In the genomic region with DNA sequence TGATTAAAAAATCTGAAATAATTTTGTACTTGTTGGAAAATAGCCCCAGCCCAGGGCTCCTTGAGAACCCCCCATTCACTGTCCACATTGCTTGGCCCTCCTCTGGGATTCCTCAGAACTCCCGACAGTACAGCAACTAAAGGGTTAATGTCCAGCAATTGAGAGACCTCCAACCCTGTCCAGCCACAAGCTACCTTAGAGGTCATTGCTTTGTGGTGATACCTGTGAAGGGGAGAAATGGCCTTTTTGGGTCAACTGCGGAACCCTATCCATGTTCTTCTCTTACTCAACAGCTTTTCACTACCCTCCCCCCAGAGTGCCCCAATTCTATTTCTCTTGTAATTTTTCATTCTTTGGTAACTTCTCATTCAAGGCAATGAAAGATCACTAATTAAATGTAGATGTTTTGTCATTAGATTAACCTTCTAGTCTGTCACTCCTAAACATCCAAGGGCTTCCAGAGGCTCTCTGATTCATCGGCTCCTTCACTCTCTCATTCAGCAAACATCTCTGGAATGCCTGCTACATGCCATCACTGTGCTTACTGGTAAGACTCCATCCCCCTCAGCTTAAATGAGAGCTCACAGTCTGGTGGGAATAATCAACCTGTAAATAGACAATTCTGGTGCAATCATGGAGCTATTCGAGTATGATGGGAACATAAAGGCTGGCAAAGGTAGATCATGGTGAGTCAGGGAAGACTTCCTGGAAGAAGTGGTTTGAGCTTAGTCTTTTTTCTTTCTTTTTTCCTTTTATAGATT, we compare ENCODE assay signal across 10 cellular contexts.
DNase-seq lines count a peak whose midpoint lies in the region; ATAC-seq and TF ChIP-seq lines count a peak whose summit lies in the region.
"Had no signal": no experiment of that assay in that cellular context is flagged by ENCODE, and none has a peak within 500 bp of the region (broad histone marks: within the 10 kb centered on the region; RNA-seq: fewer than 3 reads in every experiment).

No MANE protein-coding gene starts in this region.

- peaks cover 20 to 24% of the 10 kb centered on the region in 2 donors for H3K4me1 Mint-ChIP-seq in stimulated activated naive B cell treated with anti-CD40 and anti-IgM and Interleukin-4, amounts not matched to agents 10 μg/mL and 1 μg/mL and 100 μg/mL, for 72 hours
- no peaks in the 10 kb centered on the region for H3K4me1 Mint-ChIP-seq in CD14-positive monocyte
- H3K4me1 Mint-ChIP-seq in activated CD4-positive, alpha-beta T cell treated with anti-CD3 and anti-CD28 coated beads for 36 hours = peaks cover 7% of the 10 kb centered on the region
- H3K4me1 Mint-ChIP-seq: activated B cell treated with CpG ODN at 0.5 μM for 24 hours had no signal

- peak overlapping the region; percentile 34 for H2AFZ ChIP-seq in HCT116 (ENCODE audit: low read depth, low read length, poor library complexity, severe bottlenecking)

- peak; percentile 94 for ATAC-seq in HCT116
- ATAC-seq in stimulated activated naive B cell treated with anti-CD40 and anti-IgM and Interleukin-4, amounts not matched to agents 10 μg/mL and 1 μg/mL and 100 μg/mL, for 72 hours (replicated peaks) = no peak
- ATAC-seq in activated CD4-positive, alpha-beta T cell treated with anti-CD3 and anti-CD28 coated beads for 36 hours = no peak

- POLR2A ChIA-PET in HCT116 (lab: Charles Lee) = interaction anchor here (1.2 to 1.6 kb wide), 2 partner anchors 12 to 24 kb away, joined by 3 to 5 read pairs; no protein-coding TSS in a partner anchor
- POLR2A ChIA-PET in activated CD4-positive, alpha-beta T cell treated with anti-CD3 and anti-CD28 coated beads for 36 hours (lab: Charles Lee) = no interaction called here

- H3K4me2 ChIP-seq in HCT116 (ENCODE audit: low read length) = peak overlapping the region; percentile 59

- RAD21 ChIA-PET in HCT116 (lab: Charles Lee; ENCODE audit: low non-redundant PET in 1 of 2, low total read pairs in 2 of 2, uncharacterized antibody in 2 of 2, unreplicated experiment in 2 of 2) = no interaction called here

- no peaks in the 10 kb centered on the region for H3K9me2 ChIP-seq in HCT116 (ENCODE audit: insufficient read depth)

- no peak for TF ChIP-seq RAD21 in HCT116 (IDR thresholded peaks at IDR 0.05; ENCODE audit: low read depth)

- BruUV-seq in HCT116 (replicated peaks; lab: Mats Ljungman, UMichigan) = no TSS peak

- no peaks in the 10 kb centered on the region for H3K9me3 Mint-ChIP-seq in stimulated activated naive B cell treated with anti-CD40 and anti-IgM and Interleukin-4, amounts not matched to agents 10 μg/mL and 1 μg/mL and 100 μg/mL, for 72 hours
- peaks cover 0 to 4% (median 2%) of the 10 kb centered on the region in 7 donors for H3K9me3 Mint-ChIP-seq in CD14-positive monocyte
- no peaks in the 10 kb centered on the region for H3K9me3 Mint-ChIP-seq in activated CD4-positive, alpha-beta T cell treated with anti-CD3 and anti-CD28 coated beads for 36 hours (ENCODE audit: low read depth)
- H3K9me3 Mint-ChIP-seq: activated B cell treated with CpG ODN at 0.5 μM for 24 hours had no signal

- H3K4me3 Mint-ChIP-seq in stimulated activated naive B cell treated with anti-CD40 and anti-IgM and Interleukin-4, amounts not matched to agents 10 μg/mL and 1 μg/mL and 100 μg/mL, for 72 hours = no peak overlapping the region
- no peak overlapping the region for H3K4me3 Mint-ChIP-seq in CD14-positive monocyte
- no peak overlapping the region for H3K4me3 Mint-ChIP-seq in activated CD4-positive, alpha-beta T cell treated with anti-CD3 and anti-CD28 coated beads for 36 hours
- H3K4me3 Mint-ChIP-seq: activated B cell treated with CpG ODN at 0.5 μM for 24 hours had no signal

- no peak overlapping the region for H3K9ac ChIP-seq in HCT116 (ENCODE audit: low read length)

- TF ChIP-seq CTCF in HCT116 (IDR thresholded peaks at IDR 0.05 in 2 of 3, conservative IDR thresholded peaks at IDR 0.05 in 1 of 3; ENCODE audit: borderline replicate concordance in 1 of 3, insufficient read depth in 1 of 3, low read depth in 2 of 3, low read length in 2 of 3) (no peak), astrocyte of the spinal cord (IDR thresholded peaks at IDR 0.05; ENCODE audit: low read depth, low read length) (no peak), CD14-positive monocyte (IDR thresholded peaks at IDR 0.05) (no peak)

- no peak for TF ChIP-seq POLR2A in HCT116 (IDR thresholded peaks at IDR 0.05; ENCODE audit: borderline replicate concordance, extremely low read depth, insufficient read depth, insufficient read length)

- H3K36me3 Mint-ChIP-seq in stimulated activated naive B cell treated with anti-CD40 and anti-IgM and Interleukin-4, amounts not matched to agents 10 μg/mL and 1 μg/mL and 100 μg/mL, for 72 hours = peaks cover 0 to 3% of the 10 kb centered on the region in 2 donors
- no peaks in the 10 kb centered on the region for H3K36me3 Mint-ChIP-seq in CD14-positive monocyte
- H3K36me3 Mint-ChIP-seq in activated CD4-positive, alpha-beta T cell treated with anti-CD3 and anti-CD28 coated beads for 36 hours (ENCODE audit: low read depth) = no peaks in the 10 kb centered on the region

- H3K36me3 ChIP-seq in HCT116 (ENCODE audit: control insufficient read depth in 1 of 2, insufficient read depth in 2 of 2, low read length in 2 of 2) = no peaks in the 10 kb centered on the region
- H3K36me3 ChIP-seq: esophagus squamous epithelium had no signal

- peaks cover 31 to 49% of the 10 kb centered on the region in 2 experiments for H3K4me1 ChIP-seq in HCT116 (ENCODE audit: control insufficient read depth in 1 of 2, insufficient read depth in 2 of 2, low read length in 2 of 2)

- H3K79me2 ChIP-seq in HCT116 (ENCODE audit: insufficient read depth, low read length) = no peaks in the 10 kb centered on the region

- in situ Hi-C loops in astrocyte of the spinal cord (cut with HindIII; ENCODE audit: low sequenced_read_pairs) = no loop called here

- peaks cover 11 to 14% of the 10 kb centered on the region in 2 donors for H3K27me3 Mint-ChIP-seq in stimulated activated naive B cell treated with anti-CD40 and anti-IgM and Interleukin-4, amounts not matched to agents 10 μg/mL and 1 μg/mL and 100 μg/mL, for 72 hours
- H3K27me3 Mint-ChIP-seq in CD14-positive monocyte (ENCODE audit: low read depth in 3 of 3) = peaks cover 0 to 2% (median 0%) of the 10 kb centered on the region in 3 donors
- H3K27me3 Mint-ChIP-seq in activated CD4-positive, alpha-beta T cell treated with anti-CD3 and anti-CD28 coated beads for 36 hours = no peaks in the 10 kb centered on the region

- peak overlapping the region in 1 of 2 experiments; percentile 25; a peak in 2 of 4 replicates for H3K4me3 ChIP-seq in HCT116 (replicated peaks in 1 of 2; ENCODE audit: low read depth in 1 of 2, low read length in 2 of 2)
- H3K4me3 ChIP-seq in astrocyte of the spinal cord (ENCODE audit: low read depth, low read length) = no peak overlapping the region
- H3K4me3 ChIP-seq: esophagus squamous epithelium had no signal

- DNase-seq in HCT116 (ENCODE audit: low read depth, low spot score) (peak; percentile 68), astrocyte of the spinal cord (ENCODE audit: low read depth, low spot score) (peak; percentile 95), iPS DF 4.7 (ENCODE audit: extremely low read depth, low spot score) (peak; percentile 68), CD14-positive monocyte (ENCODE audit: low spot score) (no peak), NCI-H510A (lab: John Stamatoyannopoulos, UW) (no peak), middle frontal gyrus (ENCODE audit: extremely low spot score, low spot score) (no peak)
- no peak for DNase-seq in stimulated activated naive B cell treated with anti-CD40 and anti-IgM and Interleukin-4, amounts not matched to agents 10 μg/mL and 1 μg/mL and 100 μg/mL, for 72 hours
- no peak for DNase-seq in activated CD4-positive, alpha-beta T cell treated with anti-CD3 and anti-CD28 coated beads for 36 hours
- DNase-seq: activated B cell treated with CpG ODN at 0.5 μM for 24 hours, esophagus squamous epithelium had no signal

- H4K20me1 ChIP-seq in HCT116 (ENCODE audit: insufficient read depth) = no peaks in the 10 kb centered on the region

- H3K27me3 ChIP-seq in HCT116 (ENCODE audit: insufficient read depth, low read length) = no peaks in the 10 kb centered on the region
- H3K27me3 ChIP-seq: esophagus squamous epithelium had no signal

- intact Hi-C loops in HCT116 (cut with micrococcal nuclease) (no loop called here), CD14-positive monocyte (cut with micrococcal nuclease) (no loop called here)
- intact Hi-C loops in activated CD4-positive, alpha-beta T cell treated with anti-CD3 and anti-CD28 coated beads for 36 hours (cut with DNase I, micrococcal nuclease) = no loop called here

- no peak overlapping the region for H3K27ac ChIP-seq in HCT116 (ENCODE audit: low read depth, low read length)

- H3K9me3 ChIP-seq in HCT116 (ENCODE audit: control insufficient read depth in 1 of 2, insufficient read depth in 1 of 2, low read depth in 1 of 2, low read length in 2 of 2) = no peaks in the 10 kb centered on the region
- H3K9me3 ChIP-seq: esophagus squamous epithelium had no signal

- H3K27ac Mint-ChIP-seq in stimulated activated naive B cell treated with anti-CD40 and anti-IgM and Interleukin-4, amounts not matched to agents 10 μg/mL and 1 μg/mL and 100 μg/mL, for 72 hours = peak overlapping the region; percentile 31
- no peak overlapping the region for H3K27ac Mint-ChIP-seq in CD14-positive monocyte
- H3K27ac Mint-ChIP-seq in activated CD4-positive, alpha-beta T cell treated with anti-CD3 and anti-CD28 coated beads for 36 hours = no peak overlapping the region
- H3K27ac Mint-ChIP-seq: activated B cell treated with CpG ODN at 0.5 μM for 24 hours had no signal

- CTCF ChIA-PET in HCT116 (lab: Charles Lee) = no interaction called here
- CTCF ChIA-PET in activated CD4-positive, alpha-beta T cell treated with anti-CD3 and anti-CD28 coated beads for 36 hours (lab: Charles Lee) = interaction anchor here (0.8 kb wide), 1 partner anchor 82 kb away, joined by 3 read pairs; no protein-coding TSS in a partner anchor

TF ChIP-seq in HCT116, 20 proteins besides CTCF, POLR2A, EP300 and RAD21:
- TF ChIP-seq POLR2AphosphoS5 (IDR thresholded peaks at IDR 0.05; ENCODE audit: low read depth, low read length) (no peak), FOSL1 (IDR thresholded peaks at IDR 0.05; ENCODE audit: low read depth) (peak; percentile 77), SRF (IDR thresholded peaks at IDR 0.05; ENCODE audit: low read depth) (no peak), EZH2phosphoT487 (IDR thresholded peaks at IDR 0.05; ENCODE audit: borderline replicate concordance) (no peak), CBX3 (IDR thresholded peaks at IDR 0.05; ENCODE audit: low read depth) (0 out of 2 replicates have a peak, but pooled peaks have one; percentile 16), CEBPB (IDR thresholded peaks at IDR 0.05; ENCODE audit: low read depth) (0 out of 2 replicates have a peak, but pooled peaks have one; percentile 25), SP1 (IDR thresholded peaks at IDR 0.05; ENCODE audit: low read depth) (peak; percentile 72), JUND (IDR thresholded peaks at IDR 0.05) (peak; percentile 69)
- TF ChIP-seq, protein P1, sequence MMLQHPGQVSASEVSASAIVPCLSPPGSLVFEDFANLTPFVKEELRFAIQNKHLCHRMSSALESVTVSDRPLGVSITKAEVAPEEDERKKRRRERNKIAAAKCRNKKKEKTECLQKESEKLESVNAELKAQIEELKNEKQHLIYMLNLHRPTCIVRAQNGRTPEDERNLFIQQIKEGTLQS (IDR thresholded peaks at IDR 0.05) = no peak
TF ChIP-seq in HCT116: peak in this region for 5.

Comparison
In these comparisons a context has a peak if more than half of its experiments do, and no peak if none do; other contexts are left out.
1. DNase-seq: peak in HCT116 (single experiment), astrocyte of the spinal cord (single experiment) and iPS DF 4.7 (single experiment); none in stimulated activated naive B cell treated with anti-CD40 and anti-IgM and Interleukin-4, amounts not matched to agents 10 μg/mL and 1 μg/mL and 100 μg/mL, for 72 hours (single experiment), CD14-positive monocyte (single experiment), NCI-H510A (single experiment), middle frontal gyrus (single experiment) and activated CD4-positive, alpha-beta T cell treated with anti-CD3 and anti-CD28 coated beads for 36 hours (single experiment).